Comparison of ENCODE assay signal across 11 cellular contexts in the genomic region with DNA sequence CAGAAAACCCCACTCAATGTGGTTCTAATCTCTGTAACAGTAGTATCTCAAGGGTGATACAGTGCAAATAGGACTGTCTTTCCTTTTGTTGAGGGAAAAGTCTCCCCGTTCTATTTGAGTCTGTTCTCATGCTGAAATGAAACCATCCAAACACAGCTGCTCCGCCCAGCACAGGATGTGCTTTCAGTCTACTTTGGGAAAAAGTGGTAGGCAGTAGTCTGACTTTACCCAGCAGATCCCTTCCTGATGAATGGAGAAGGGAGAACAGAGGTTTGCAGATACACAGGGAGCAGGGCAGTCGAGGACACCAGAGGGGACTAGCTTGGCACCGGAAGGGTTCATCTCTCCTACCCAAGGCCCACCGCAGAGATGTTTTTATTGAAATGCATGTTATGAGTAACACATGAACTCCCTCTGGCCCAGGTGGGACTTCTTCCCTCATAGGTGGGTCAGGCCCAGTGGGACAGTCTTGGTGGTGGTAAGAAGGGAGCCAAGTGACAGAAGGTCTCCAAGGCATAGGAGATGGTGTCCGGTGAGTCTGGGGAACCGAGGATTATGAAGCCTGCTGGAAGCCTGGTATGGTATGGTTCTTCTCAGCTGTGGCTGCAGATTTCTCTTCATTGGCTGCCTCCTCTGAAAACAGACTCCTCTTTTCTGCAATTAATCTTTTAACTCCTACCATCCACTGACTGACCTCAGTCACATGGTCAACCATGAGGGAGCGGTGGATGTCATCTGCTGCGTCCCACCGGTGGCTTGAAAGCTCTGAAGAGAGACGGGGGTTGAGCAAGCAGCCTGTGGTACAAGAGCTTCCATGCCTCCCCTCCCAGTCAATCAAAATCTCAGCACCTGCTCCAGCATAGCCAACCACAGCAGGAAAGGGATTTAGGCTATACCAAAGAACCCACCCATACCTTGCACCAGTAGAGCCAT. TPM values are rescaled to one million over a fixed set of nuclear protein-coding genes. Genes with fewer than 3 reads are reported as not detected.
A peak's percentile ranks its signal among the peaks of the same experiment; 100 is the strongest.
DNase-seq lines count a peak whose midpoint lies in the region; ATAC-seq lines count a peak whose summit lies in the region.
"Had no signal": no experiment of that assay in that cellular context is flagged by ENCODE, and none has a peak within 500 bp of the region (broad histone marks: within the 10 kb centered on the region; RNA-seq: fewer than 3 reads in every experiment).

No MANE protein-coding gene starts in this region.

- H2BK15ac ChIP-seq in mesenchymal stem cell (ENCODE audit: low read depth, poor library complexity, severe bottlenecking) = no peak overlapping the region

- H4K91ac ChIP-seq in mesenchymal stem cell (ENCODE audit: low read length) = no peak overlapping the region

- no peak overlapping the region for H3K4ac ChIP-seq in mesenchymal stem cell (ENCODE audit: low read depth in 1 of 2, low read length in 2 of 2)

- H3K18ac ChIP-seq in mesenchymal stem cell (ENCODE audit: low read depth in 1 of 2, low read length in 2 of 2) = no peak overlapping the region

- no peak overlapping the region for H2BK5ac ChIP-seq in mesenchymal stem cell (ENCODE audit: low read depth, low read length, poor library complexity, severe bottlenecking)

- no peak overlapping the region for H3K4me3 Mint-ChIP-seq in activated CD4-positive, alpha-beta T cell treated with anti-CD3 and anti-CD28 coated beads, Interleukin-2, amount 10 ng/mL, durations not matched to agents 7 days and 5 days
- H3K4me3 Mint-ChIP-seq in activated naive CD8-positive, alpha-beta T cell treated with anti-CD3 and anti-CD28 coated beads, Interleukin-2, amount 10 ng/mL, durations not matched to agents 7 days and 5 days = no peak overlapping the region

- no peak for ATAC-seq in activated naive CD8-positive, alpha-beta T cell treated with anti-CD3 and anti-CD28 coated beads, Interleukin-2, amount 10 ng/mL, durations not matched to agents 7 days and 5 days (ENCODE audit: low read depth)
- no peak for ATAC-seq in GM19397 (IDR thresholded peaks at IDR 0.05; ENCODE audit: unreplicated experiment)

- peak overlapping the region; percentile 66 for H3K27ac Mint-ChIP-seq in activated CD4-positive, alpha-beta T cell treated with anti-CD3 and anti-CD28 coated beads, Interleukin-2, amount 10 ng/mL, durations not matched to agents 7 days and 5 days
- peak overlapping the region; percentile 85 for H3K27ac Mint-ChIP-seq in activated naive CD8-positive, alpha-beta T cell treated with anti-CD3 and anti-CD28 coated beads, Interleukin-2, amount 10 ng/mL, durations not matched to agents 7 days and 5 days

- H3K9me3 Mint-ChIP-seq in activated CD4-positive, alpha-beta T cell treated with anti-CD3 and anti-CD28 coated beads, Interleukin-2, amount 10 ng/mL, durations not matched to agents 7 days and 5 days = no peaks in the 10 kb centered on the region
- no peaks in the 10 kb centered on the region for H3K9me3 Mint-ChIP-seq in activated naive CD8-positive, alpha-beta T cell treated with anti-CD3 and anti-CD28 coated beads, Interleukin-2, amount 10 ng/mL, durations not matched to agents 7 days and 5 days

- no peak overlapping the region for H2BK120ac ChIP-seq in mesenchymal stem cell (ENCODE audit: low read depth, low read length)

- no peak overlapping the region for H3K23ac ChIP-seq in mesenchymal stem cell (ENCODE audit: low read length in 2 of 2)

- no peak overlapping the region for H3K4me2 ChIP-seq in mesenchymal stem cell (ENCODE audit: low read length, poor library complexity, severe bottlenecking)

- H2AK5ac ChIP-seq in mesenchymal stem cell (ENCODE audit: low read length, severe bottlenecking) = no peak overlapping the region

- peaks cover 24% of the 10 kb centered on the region for H3K79me1 ChIP-seq in mesenchymal stem cell (replicated peaks; ENCODE audit: low read length, poor library complexity, severe bottlenecking)

- H3K9ac ChIP-seq in mesenchymal stem cell (ENCODE audit: low read length) = peak overlapping the region; percentile 95
- peak overlapping the region; percentile 47 to 61 for H3K9ac ChIP-seq in stomach smooth muscle (ENCODE audit: low read length in 2 of 2)

- no peaks in the 10 kb centered on the region for H3K27me3 Mint-ChIP-seq in activated CD4-positive, alpha-beta T cell treated with anti-CD3 and anti-CD28 coated beads, Interleukin-2, amount 10 ng/mL, durations not matched to agents 7 days and 5 days
- H3K27me3 Mint-ChIP-seq in activated naive CD8-positive, alpha-beta T cell treated with anti-CD3 and anti-CD28 coated beads, Interleukin-2, amount 10 ng/mL, durations not matched to agents 7 days and 5 days = no peaks in the 10 kb centered on the region

- no peak overlapping the region for H4K8ac ChIP-seq in mesenchymal stem cell (ENCODE audit: low read length)

- H3K36me3 Mint-ChIP-seq in activated CD4-positive, alpha-beta T cell treated with anti-CD3 and anti-CD28 coated beads, Interleukin-2, amount 10 ng/mL, durations not matched to agents 7 days and 5 days (ENCODE audit: low read depth) = peaks cover 49% of the 10 kb centered on the region
- peaks cover 36% of the 10 kb centered on the region for H3K36me3 Mint-ChIP-seq in activated naive CD8-positive, alpha-beta T cell treated with anti-CD3 and anti-CD28 coated beads, Interleukin-2, amount 10 ng/mL, durations not matched to agents 7 days and 5 days

- H3K4me1 Mint-ChIP-seq in activated CD4-positive, alpha-beta T cell treated with anti-CD3 and anti-CD28 coated beads, Interleukin-2, amount 10 ng/mL, durations not matched to agents 7 days and 5 days = peaks cover 73% of the 10 kb centered on the region
- peaks cover 61% of the 10 kb centered on the region for H3K4me1 Mint-ChIP-seq in activated naive CD8-positive, alpha-beta T cell treated with anti-CD3 and anti-CD28 coated beads, Interleukin-2, amount 10 ng/mL, durations not matched to agents 7 days and 5 days

- no peak overlapping the region for H2AFZ ChIP-seq in mesenchymal stem cell (ENCODE audit: low read depth, low read length)

- peaks cover 28% of the 10 kb centered on the region for H3K4me1 ChIP-seq in mesenchymal stem cell (ENCODE audit: control insufficient read depth, insufficient read depth, low read depth, low read length)
- H3K4me1 ChIP-seq in stomach smooth muscle (ENCODE audit: control insufficient read depth, insufficient read depth, low read length) = peaks cover 45% of the 10 kb centered on the region

- H3K9me3 ChIP-seq in mesenchymal stem cell (ENCODE audit: control insufficient read depth, low read length) (no peaks in the 10 kb centered on the region), stomach smooth muscle (ENCODE audit: control insufficient read depth in 2 of 2, low read length in 2 of 2) (no peaks in the 10 kb centered on the region)

- CTCF ChIA-PET in activated CD4-positive, alpha-beta T cell treated with anti-CD3 and anti-CD28 coated beads, Interleukin-2, amount 10 ng/mL, durations not matched to agents 7 days and 5 days (lab: Charles Lee) = interaction anchor here (1.0 to 1.1 kb wide), 2 partner anchors 12 to 149 kb away, joined by 3 to 4 read pairs; a partner anchor contains a TSS

- no peak overlapping the region for H3K14ac ChIP-seq in mesenchymal stem cell (ENCODE audit: low read length in 2 of 2)

- WGBS in mesenchymal stem cell = 96% methylated on average over 9 of the region's 11 CpGs

- no peak for DNase-seq in activated CD4-positive, alpha-beta T cell treated with anti-CD3 and anti-CD28 coated beads, Interleukin-2, amount 10 ng/mL, durations not matched to agents 7 days and 5 days
- DNase-seq in activated CD4-positive, alpha-beta T cell treated with anti-CD3 and anti-CD28 coated beads for 48 hours = no peak
- no peak for DNase-seq in activated naive CD8-positive, alpha-beta T cell treated with anti-CD3 and anti-CD28 coated beads, Interleukin-2, amount 10 ng/mL, durations not matched to agents 7 days and 5 days
- DNase-seq in mesenchymal stem cell = no peak
- DNase-seq in stimulated activated CD4-positive, alpha-beta T cell treated with anti-CD3 and anti-CD28 coated beads, Interleukin-4, amount 100 ng/mL, for 24 hours = no peak
- DNase-seq in kidney glomerular epithelial cell (lab: John Stamatoyannopoulos, UW) = no peak
- DNase-seq: activated CD4-positive, alpha-beta T cell treated with anti-CD3 and anti-CD28 coated beads for 4 hours; cerebellar nuclear complex; NCI-H1694 had no signal

- POLR2A ChIA-PET in activated CD4-positive, alpha-beta T cell treated with anti-CD3 and anti-CD28 coated beads, Interleukin-2, amount 10 ng/mL, durations not matched to agents 7 days and 5 days (lab: Charles Lee) = no interaction called here
- POLR2A ChIA-PET in activated naive CD8-positive, alpha-beta T cell treated with anti-CD3 and anti-CD28 coated beads, Interleukin-2, amount 10 ng/mL, durations not matched to agents 7 days and 5 days (lab: Charles Lee) = interaction anchor here (0.9 kb wide), 1 partner anchor 18 kb away, joined by 3 read pairs; no protein-coding TSS in a partner anchor

- no peak overlapping the region for H3K27ac ChIP-seq in mesenchymal stem cell (ENCODE audit: low read length, poor library complexity, severe bottlenecking)
- H3K27ac ChIP-seq in stomach smooth muscle (ENCODE audit: low read length) = peak overlapping the region; percentile 97

- H2BK12ac ChIP-seq in mesenchymal stem cell (ENCODE audit: low read length in 2 of 2) = no peak overlapping the region

- H3K36me3 ChIP-seq in mesenchymal stem cell (ENCODE audit: control insufficient read depth in 1 of 2, insufficient read depth in 2 of 2, low read depth in 1 of 2, low read length in 2 of 2) (peaks cover 27 to 50% of the 10 kb centered on the region in 2 experiments), stomach smooth muscle (ENCODE audit: control insufficient read depth in 2 of 2, insufficient read depth in 2 of 2, low read length in 2 of 2) (peaks cover 13 to 14% of the 10 kb centered on the region in 2 donors)

- H3K4me3 ChIP-seq in mesenchymal stem cell (ENCODE audit: insufficient read depth in 1 of 2, low read depth in 1 of 2, low read length in 2 of 2) (no peak overlapping the region), stomach smooth muscle (ENCODE audit: low read length in 2 of 2) (peak overlapping the region in 1 of 2 donors; percentile 22)

- no peaks in the 10 kb centered on the region for H3K27me3 ChIP-seq in mesenchymal stem cell (ENCODE audit: control insufficient read depth in 1 of 2, insufficient read depth in 1 of 2, low read length in 2 of 2)
- H3K27me3 ChIP-seq in stomach smooth muscle (ENCODE audit: control insufficient read depth in 1 of 2, insufficient read depth in 2 of 2, low read length in 2 of 2) = no peaks in the 10 kb centered on the region

RNA-seq across cellular contexts. Expression of a gene that starts 3.0 kb away (rescaled TPM):
- total RNA-seq in activated CD4-positive, alpha-beta T cell treated with anti-CD3 and anti-CD28 coated beads, Interleukin-2, amount 10 ng/mL, durations not matched to agents 7 days and 5 days = 1 to 10 TPM; 9.5 to 9.7 TPM
- total RNA-seq in activated naive CD8-positive, alpha-beta T cell treated with anti-CD3 and anti-CD28 coated beads, Interleukin-2, amount 10 ng/mL, durations not matched to agents 7 days and 5 days = 10 to 100 TPM; 11.8 to 12.0 TPM
- polyA plus RNA-seq in mesenchymal stem cell (2013, experiment 1 of 2) = 8.9 TPM
- polyA plus RNA-seq in mesenchymal stem cell (2013, experiment 2 of 2) = 8.2 TPM

RNA-seq across cellular contexts. Expression of a gene that starts 6.9 kb away (rescaled TPM):
- 10 to 100 TPM; 32.4 to 38.0 TPM for total RNA-seq in activated CD4-positive, alpha-beta T cell treated with anti-CD3 and anti-CD28 coated beads, Interleukin-2, amount 10 ng/mL, durations not matched to agents 7 days and 5 days
- total RNA-seq in activated naive CD8-positive, alpha-beta T cell treated with anti-CD3 and anti-CD28 coated beads, Interleukin-2, amount 10 ng/mL, durations not matched to agents 7 days and 5 days = 10 to 100 TPM; 34.4 to 36.9 TPM
- polyA plus RNA-seq in mesenchymal stem cell (2013, experiment 1 of 2) = 48.4 TPM
- 46.7 TPM for polyA plus RNA-seq in mesenchymal stem cell (2013, experiment 2 of 2)

RNA-seq across cellular contexts. Expression of a gene that starts 14.0 kb away (rescaled TPM):
- 10 to 100 TPM; 28.5 to 32.8 TPM for total RNA-seq in activated CD4-positive, alpha-beta T cell treated with anti-CD3 and anti-CD28 coated beads, Interleukin-2, amount 10 ng/mL, durations not matched to agents 7 days and 5 days
- 10 to 100 TPM; 41.3 to 47.7 TPM for total RNA-seq in activated naive CD8-positive, alpha-beta T cell treated with anti-CD3 and anti-CD28 coated beads, Interleukin-2, amount 10 ng/mL, durations not matched to agents 7 days and 5 days
- 9.6 TPM for polyA plus RNA-seq in mesenchymal stem cell (2013, experiment 1 of 2)
- 9.5 TPM for polyA plus RNA-seq in mesenchymal stem cell (2013, experiment 2 of 2)

RNA-seq across cellular contexts. Expression of a gene that starts 14.2 kb away (rescaled TPM):
- total RNA-seq in activated CD4-positive, alpha-beta T cell treated with anti-CD3 and anti-CD28 coated beads, Interleukin-2, amount 10 ng/mL, durations not matched to agents 7 days and 5 days = 10 to 100 TPM; 84.0 to 96.6 TPM
- total RNA-seq in activated naive CD8-positive, alpha-beta T cell treated with anti-CD3 and anti-CD28 coated beads, Interleukin-2, amount 10 ng/mL, durations not matched to agents 7 days and 5 days = 10 to 100 TPM; 80.8 to 94.0 TPM
- 70.3 TPM for polyA plus RNA-seq in mesenchymal stem cell (2013, experiment 1 of 2)
- polyA plus RNA-seq in mesenchymal stem cell (2013, experiment 2 of 2) = 71.3 TPM
